Comparison of ENCODE assay signal across 14 cellular contexts in the genomic region with DNA sequence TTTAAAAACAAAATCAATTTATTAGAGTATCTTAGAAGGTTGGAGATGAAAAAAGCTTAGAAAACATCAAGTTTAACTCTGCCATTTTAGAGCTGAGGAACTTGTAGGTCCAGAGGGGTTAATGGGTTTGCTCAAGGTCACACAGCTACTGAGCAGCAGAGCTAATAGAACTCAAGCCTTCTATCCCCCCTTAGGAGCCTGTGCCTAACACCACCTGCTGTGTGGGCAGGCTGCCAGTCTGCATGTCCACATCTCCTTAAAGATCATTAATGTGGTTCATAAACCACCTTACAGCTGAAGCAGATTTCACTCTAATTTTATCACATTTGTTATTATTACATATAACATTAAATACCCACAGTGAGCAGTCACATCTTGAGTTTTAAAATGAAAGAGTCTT.
"Had no signal": no experiment of that assay in that cellular context is flagged by ENCODE, and none has a peak within 500 bp of the region (broad histone marks: within the 10 kb centered on the region; RNA-seq: fewer than 3 reads in every experiment).

No MANE protein-coding gene starts in this region.

- H3K27ac ChIP-seq: breast epithelium, ovary, stomach, thoracic aorta had no signal

- H3K27me3 ChIP-seq: breast epithelium, ovary, stomach had no signal

- H3K36me3 ChIP-seq: breast epithelium, ovary, stomach, thoracic aorta had no signal

- FAIRE-seq: small intestine, TTC549 had no signal

- H3K4me3 ChIP-seq: breast epithelium, ovary, stomach, thoracic aorta had no signal

- H3K4me1 ChIP-seq: breast epithelium had no signal

- DNase-seq: activated CD4-positive, alpha-beta T cell treated with anti-CD3 and anti-CD28 coated beads, Interleukin-2, amount 50 U/mL, for 1 hour; activated effector memory CD4-positive, alpha-beta T cell treated with Interleukin-2 at 50 U/mL for 16 hours; activated naive CD8-positive, alpha-beta T cell treated with anti-CD3 and anti-CD28 coated beads for 36 hours; activated T-cell treated with anti-CD3 and anti-CD28 coated beads, Interleukin-2, amount 50 U/mL, for 1 hour; endodermal cell; hypothalamus; kidney glomerular epithelial cell; mesendoderm; ovary; small intestine; stomach had no signal

- H3K9me3 ChIP-seq: breast epithelium, ovary, stomach, thoracic aorta had no signal
